ENCODE assay signal across 8 cellular contexts in the genomic region with DNA sequence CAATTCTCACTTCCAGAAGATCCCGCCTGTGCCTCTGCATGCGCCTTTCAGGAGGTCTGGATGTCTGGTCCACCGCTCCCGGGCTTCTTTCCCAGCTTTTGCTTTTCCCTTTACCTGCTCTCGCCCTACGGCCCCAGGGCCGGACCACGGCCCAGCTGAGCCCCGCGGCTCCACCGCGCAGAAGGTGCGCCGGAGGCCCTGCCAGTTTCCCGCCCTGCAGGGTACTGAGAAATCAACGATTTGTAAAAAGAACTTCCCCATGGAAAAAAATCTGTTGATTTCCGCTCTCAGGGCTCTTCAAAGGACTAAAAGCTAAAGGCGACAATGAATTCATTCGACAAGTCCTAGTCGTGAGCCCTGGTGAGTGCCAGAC. TPM values are rescaled to one million over a fixed set of nuclear protein-coding genes. Genes with fewer than 3 reads are reported as not detected.
DNase-seq lines count a peak whose midpoint lies in the region; ATAC-seq and TF ChIP-seq lines count a peak whose summit lies in the region.

No MANE protein-coding gene starts in this region.

- H3K4me2 ChIP-seq in OCI-LY3 (ENCODE audit: low read length), result peak overlapping the region; percentile 96

- DNase-seq in CD1c-positive myeloid dendritic cell (ENCODE audit: extremely low spot score) (peak; percentile 48), neural crest cell (ENCODE audit: low read depth, low spot score) (no peak), hippocampal formation (lab: John Stamatoyannopoulos, UW) (no peak), UCSD-AML1 (lab: John Stamatoyannopoulos, UW; ENCODE audit: unreplicated experiment) (no peak), NCI-H524 (lab: John Stamatoyannopoulos, UW) (no peak)

- H3K4me1 Mint-ChIP-seq in neural crest cell, result peaks cover 8% of the 10 kb centered on the region

- H3K27ac ChIP-seq in OCI-LY3 (ENCODE audit: low read length) (no peak overlapping the region), esophagus (ENCODE audit: low read depth in 2 of 2, low read length in 1 of 2) (peak overlapping the region; percentile 84 to 96)

- H3K9me3 ChIP-seq in OCI-LY3 (ENCODE audit: insufficient read depth, low read length) (no peaks in the 10 kb centered on the region), esophagus (ENCODE audit: control insufficient read depth in 2 of 2, insufficient read depth in 1 of 2, low read depth in 1 of 2, low read length in 1 of 2) (no peaks in the 10 kb centered on the region)

- H3K27me3 ChIP-seq in OCI-LY3 (ENCODE audit: low read depth, low read length) (peaks cover 9% of the 10 kb centered on the region; the same call in 1 of the 2 replicates), esophagus (ENCODE audit: control insufficient read depth in 1 of 2, insufficient read depth in 2 of 2, low read length in 2 of 2) (no peaks in the 10 kb centered on the region)

- H3K4me3 ChIP-seq in OCI-LY3 (ENCODE audit: low read length) (peak overlapping the region; percentile 90), esophagus (ENCODE audit: low read depth in 1 of 2, low read length in 2 of 2) (peak overlapping the region; percentile 61 to 64)

- peak overlapping the region; percentile 72 for H3K9ac ChIP-seq in OCI-LY3 (ENCODE audit: low read length)

- no peak for TF ChIP-seq CTCF in OCI-LY3 (IDR thresholded peaks at IDR 0.05; ENCODE audit: low read depth, low read length)
- no peak for TF ChIP-seq CTCF in neural crest cell (conservative IDR thresholded peaks at IDR 0.05)

- H3K36me3 ChIP-seq in OCI-LY3 (replicated peaks; ENCODE audit: low read depth, low read length) (no peaks in the 10 kb centered on the region), esophagus (ENCODE audit: control insufficient read depth in 2 of 2, insufficient read depth in 2 of 2, low read length in 1 of 2) (no peaks in the 10 kb centered on the region)

- no peak for ATAC-seq in GM21825 (IDR thresholded peaks at IDR 0.05; ENCODE audit: unreplicated experiment)

- H3K4me1 ChIP-seq in OCI-LY3 (ENCODE audit: low read length) (no peaks in the 10 kb centered on the region), esophagus (ENCODE audit: control insufficient read depth in 2 of 2, insufficient read depth in 2 of 2, low read length in 1 of 2) (peaks cover 0 to 4% of the 10 kb centered on the region in 2 donors)

- no peak overlapping the region for H3K27ac Mint-ChIP-seq in neural crest cell (ENCODE audit: unreplicated experiment)

- H3K36me3 Mint-ChIP-seq in neural crest cell (ENCODE audit: low read depth), result no peaks in the 10 kb centered on the region

- WGBS in esophagus, 2 donors, result 15 to 26% methylated on average over 20 of the region's 20 CpGs

- no peaks in the 10 kb centered on the region for H3K79me2 ChIP-seq in OCI-LY3 (ENCODE audit: low read length)

- H3K4me3 Mint-ChIP-seq in neural crest cell, result peak overlapping the region; percentile 84

- H4K20me1 ChIP-seq in OCI-LY3 (ENCODE audit: insufficient read depth, low read length), result no peaks in the 10 kb centered on the region

- peak overlapping the region; percentile 85 for H2AFZ ChIP-seq in OCI-LY3 (ENCODE audit: low read depth, low read length)

- no peaks in the 10 kb centered on the region for H3K9me3 Mint-ChIP-seq in neural crest cell

- H3K27me3 Mint-ChIP-seq in neural crest cell (ENCODE audit: low read depth), result peaks cover 7% of the 10 kb centered on the region

RNA-seq across cellular contexts. Expression of a gene that starts 7.0 kb away (rescaled TPM):
- not detected for polyA plus RNA-seq in esophagus
- total RNA-seq in neural crest cell, result 2,478 and 3,042 TPM in 2 replicates

RNA-seq across cellular contexts. Expression of a gene that starts 32.9 kb away (rescaled TPM):
- polyA plus RNA-seq in esophagus, result 10 to 100 TPM; 15.5 to 64.1 TPM
- 52.6 and 54.1 TPM in 2 replicates for total RNA-seq in neural crest cell
